In genomic region chr2:6401301-6401700, GRCh38 we compare ENCODE assay signal across 27 cellular contexts.
"Had no signal": no experiment of that assay in that cellular context is flagged by ENCODE, and none has a peak within 500 bp of the region (broad histone marks: within the 10 kb centered on the region; RNA-seq: fewer than 3 reads in every experiment).

No MANE protein-coding gene starts in this region.

- H3K27me3 ChIP-seq: ascending aorta, MG63, Peyer's patch, SJSA1 had no signal

- H3K9me3 ChIP-seq: ascending aorta, MG63, Peyer's patch had no signal

- H3K4me1 Mint-ChIP-seq: activated CD4-positive, alpha-beta T cell treated with anti-CD3 and anti-CD28 coated beads, Interleukin-2, amount 10 ng/mL, durations not matched to agents 7 days and 5 days; activated naive CD8-positive, alpha-beta T cell treated with anti-CD3 and anti-CD28 coated beads, Interleukin-2, amount 50 U/mL, for 24 hours; central memory CD8-positive, alpha-beta T cell; T-helper 17 cell had no signal

- H3K4me1 ChIP-seq: ascending aorta, Peyer's patch, SJSA1 had no signal

- H3K9me3 Mint-ChIP-seq: activated CD4-positive, alpha-beta memory T cell treated with anti-CD3 and anti-CD28 coated beads for 36 hours; activated CD4-positive, alpha-beta T cell treated with anti-CD3 and anti-CD28 coated beads, Interleukin-2, amount 10 ng/mL, durations not matched to agents 7 days and 5 days had no signal

- H3K27ac ChIP-seq: ascending aorta, Peyer's patch, SJSA1 had no signal

- H3K4me3 Mint-ChIP-seq: activated CD4-positive, alpha-beta memory T cell treated with anti-CD3 and anti-CD28 coated beads for 36 hours; activated CD4-positive, alpha-beta T cell treated with anti-CD3 and anti-CD28 coated beads, Interleukin-2, amount 10 ng/mL, durations not matched to agents 7 days and 5 days; activated naive CD8-positive, alpha-beta T cell treated with anti-CD3 and anti-CD28 coated beads, Interleukin-2, amount 50 U/mL, for 24 hours; activated T-cell treated with anti-CD3 and anti-CD28 coated beads, Interleukin-2, amount 50 U/mL, for 4 hours; brain; central memory CD8-positive, alpha-beta T cell; T-helper 17 cell had no signal

- H3K36me3 Mint-ChIP-seq: activated CD4-positive, alpha-beta memory T cell treated with anti-CD3 and anti-CD28 coated beads for 36 hours; activated naive CD4-positive, alpha-beta T cell treated with anti-CD3 and anti-CD28 coated beads, Interleukin-2, amount 50 U/mL, for 72 hours; brain had no signal

- H3K36me3 ChIP-seq: ascending aorta, MG63, Peyer's patch, SJSA1 had no signal

- H3K27me3 Mint-ChIP-seq: activated CD4-positive, alpha-beta memory T cell treated with anti-CD3 and anti-CD28 coated beads for 36 hours; activated CD4-positive, alpha-beta T cell treated with anti-CD3 and anti-CD28 coated beads, Interleukin-2, amount 10 ng/mL, durations not matched to agents 7 days and 5 days; activated naive CD8-positive, alpha-beta T cell treated with anti-CD3 and anti-CD28 coated beads, Interleukin-2, amount 50 U/mL, for 24 hours; central memory CD8-positive, alpha-beta T cell; T-helper 17 cell had no signal

- DNase-seq: activated CD4-positive, alpha-beta memory T cell treated with anti-CD3 and anti-CD28 coated beads for 36 hours; activated CD4-positive, alpha-beta T cell treated with anti-CD3 and anti-CD28 coated beads, Interleukin-2, amount 10 ng/mL, durations not matched to agents 7 days and 5 days; activated CD4-positive, CD25-positive, alpha-beta regulatory T cell; activated CD8-positive, alpha-beta memory T cell treated with anti-CD3 and anti-CD28 coated beads for 24 hours; activated effector memory CD4-positive, alpha-beta T cell treated with anti-CD3 and anti-CD28 coated beads, Interleukin-2, amount 50 U/mL, for 16 hours; activated naive CD4-positive, alpha-beta T cell treated with Interleukin-2 at 50 U/mL for 16 hours; activated naive CD8-positive, alpha-beta T cell treated with anti-CD3 and anti-CD28 coated beads, Interleukin-2, amount 50 U/mL, for 24 hours; activated T-cell treated with anti-CD3 and anti-CD28 coated beads, Interleukin-2, amount 50 U/mL, for 4 hours; amniotic stem cell; MG63; NCI-H1105; NCI-H1436; NCI-H1694 treated with DMSO at 0.1 percent for 48 hours; NCI-H2081; NCI-H510A treated with DMSO at 0.1 percent for 48 hours; NCI-H69; NK-92 treated with Interleukin-12 subunit alpha and Interleukin-12 subunit beta, amount 100 ng/mL, for 24 hours; Peyer's patch; SHP77; T-helper 17 cell; T-helper 9 cell had no signal

- H3K27ac Mint-ChIP-seq: activated CD4-positive, alpha-beta memory T cell treated with anti-CD3 and anti-CD28 coated beads for 36 hours; activated CD4-positive, alpha-beta T cell treated with anti-CD3 and anti-CD28 coated beads, Interleukin-2, amount 10 ng/mL, durations not matched to agents 7 days and 5 days; activated naive CD4-positive, alpha-beta T cell treated with anti-CD3 and anti-CD28 coated beads, Interleukin-2, amount 50 U/mL, for 72 hours; activated naive CD8-positive, alpha-beta T cell treated with anti-CD3 and anti-CD28 coated beads, Interleukin-2, amount 50 U/mL, for 24 hours; T-helper 17 cell had no signal

- ATAC-seq: activated naive CD4-positive, alpha-beta T cell treated with anti-CD3 and anti-CD28 coated beads, Interleukin-2, amount 50 U/mL, for 72 hours; activated naive CD8-positive, alpha-beta T cell treated with anti-CD3 and anti-CD28 coated beads, Interleukin-2, amount 50 U/mL, for 24 hours; activated T-cell treated with anti-CD3 and anti-CD28 coated beads, Interleukin-2, amount 50 U/mL, for 4 hours; SK-N-SH treated with all-trans-retinoic acid at 6 μM for 48 hours; T-helper 17 cell had no signal

- H3K4me3 ChIP-seq: ascending aorta, MG63, Peyer's patch, SJSA1 had no signal
